Comparison of ENCODE assay signal across 21 cellular contexts in genomic region chrX:120775959-120776358, GRCh38.
DNase-seq lines count a peak whose midpoint lies in the region; ATAC-seq, FAIRE-seq and TF ChIP-seq lines count a peak whose summit lies in the region.
"Had no signal": no experiment of that assay in that cellular context is flagged by ENCODE, and none has a peak within 500 bp of the region (broad histone marks: within the 10 kb centered on the region; RNA-seq: fewer than 3 reads in every experiment).

No MANE protein-coding gene starts in this region.

- H3K9me2 ChIP-seq in OCI-LY7 (ENCODE audit: insufficient read depth, low read length) = no peaks in the 10 kb centered on the region

- H3K9me3 Mint-ChIP-seq in chondrocyte (ENCODE audit: low read depth) = peaks cover 3% of the 10 kb centered on the region
- H3K9me3 Mint-ChIP-seq: CD4-positive, CD25-positive, alpha-beta regulatory T cell; CD8-positive, alpha-beta T cell; HFFc6 had no signal

- no peak overlapping the region for H3K27ac ChIP-seq in OCI-LY7 (ENCODE audit: low read depth, low read length, poor library complexity, severe bottlenecking)
- H3K27ac ChIP-seq: 22Rv1, BLaER1, C4-2B had no signal

- no peaks in the 10 kb centered on the region for H3K36me3 Mint-ChIP-seq in chondrocyte (ENCODE audit: low read depth)
- H3K36me3 Mint-ChIP-seq: CD4-positive, CD25-positive, alpha-beta regulatory T cell; CD8-positive, alpha-beta T cell had no signal

- H3K27me3 Mint-ChIP-seq in chondrocyte (ENCODE audit: low read depth) = no peaks in the 10 kb centered on the region
- H3K27me3 Mint-ChIP-seq: B cell had no signal

- H3K9me3 ChIP-seq in OCI-LY7 (ENCODE audit: low read length) = no peaks in the 10 kb centered on the region
- H3K9me3 ChIP-seq: Caco-2, HAP-1 had no signal

- TF ChIP-seq CTCF in OCI-LY7 (conservative IDR thresholded peaks at IDR 0.05; ENCODE audit: low read length) = no peak
- TF ChIP-seq CTCF in chondrocyte (IDR thresholded peaks at IDR 0.05) = no peak

- FAIRE-seq in GM12891 (lab: Jason Lieb, UNC) = peak; percentile 71
- FAIRE-seq: A204.1, G401.6, H54 had no signal

- POLR2A ChIA-PET in OCI-LY7 (lab: Charles Lee) = interaction anchor here (0.7 kb wide), 1 partner anchor 119 kb away, joined by 3 read pairs; no protein-coding TSS in a partner anchor

- 0 out of 2 replicates have a peak overlapping the region, but pooled peaks have one; percentile 3 for H3K4me2 ChIP-seq in OCI-LY7 (ENCODE audit: low read length)
- H3K4me2 ChIP-seq: BLaER1 had no signal

- no peak overlapping the region for H3K4me3 ChIP-seq in OCI-LY7 (ENCODE audit: low read depth, low read length, poor library complexity, severe bottlenecking)
- H3K4me3 ChIP-seq: BLaER1, HAP-1 had no signal

- peak overlapping the region; percentile 25; the same call in 1 of the 2 replicates for H2AFZ ChIP-seq in OCI-LY7 (ENCODE audit: low read length)

- no peak for ATAC-seq in activated CD4-positive, CD25-positive, alpha-beta regulatory T cell treated with anti-CD3 and anti-CD28 coated beads, Interleukin-2, amount 50 U/mL, for 24 hours
- ATAC-seq: CD8-positive, alpha-beta T cell had no signal

- no peak for DNase-seq in GM12891 (ENCODE audit: insufficient read length, low spot score)
- DNase-seq in MV-4-11 (lab: John Stamatoyannopoulos, UW) = peak; percentile 60
- DNase-seq in OCI-LY7 (ENCODE audit: low spot score) = no peak
- DNase-seq in stimulated activated CD4-positive, alpha-beta T cell treated with anti-CD3 and anti-CD28 coated beads, Interleukin-4, amount 100 ng/mL, for 24 hours = no peak
- no peak for DNase-seq in chondrocyte (ENCODE audit: low spot score)
- DNase-seq: Caco-2; CD4-positive, CD25-positive, alpha-beta regulatory T cell; CD8-positive, alpha-beta T cell; DMS153; DND-41; GOT3; HFFc6 had no signal

- no peaks in the 10 kb centered on the region for H3K4me1 Mint-ChIP-seq in chondrocyte (ENCODE audit: low read depth)
- H3K4me1 Mint-ChIP-seq: CD4-positive, CD25-positive, alpha-beta regulatory T cell had no signal

- H3K4me3 Mint-ChIP-seq in chondrocyte (ENCODE audit: unreplicated experiment) = no peak overlapping the region
- H3K4me3 Mint-ChIP-seq: B cell; CD4-positive, CD25-positive, alpha-beta regulatory T cell; CD8-positive, alpha-beta T cell; HFFc6 had no signal

- peaks cover 10% of the 10 kb centered on the region for H3K4me1 ChIP-seq in OCI-LY7 (ENCODE audit: insufficient read depth, low read length, poor library complexity, severe bottlenecking)
- H3K4me1 ChIP-seq: Caco-2, HAP-1 had no signal

- intact Hi-C loops in OCI-LY7 (cut with micrococcal nuclease; ENCODE audit: unreplicated experiment) = no loop called here

- H3K27ac Mint-ChIP-seq in chondrocyte (ENCODE audit: unreplicated experiment) = no peak overlapping the region
- H3K27ac Mint-ChIP-seq: B cell; CD4-positive, CD25-positive, alpha-beta regulatory T cell; CD8-positive, alpha-beta T cell; HFFc6 had no signal

- peaks cover 6% of the 10 kb centered on the region; the same call in 1 of the 2 replicates for H3K36me3 ChIP-seq in OCI-LY7 (ENCODE audit: insufficient read depth, low read length)
- H3K36me3 ChIP-seq: BLaER1, HAP-1 had no signal

- no peaks in the 10 kb centered on the region for H4K20me1 ChIP-seq in OCI-LY7 (ENCODE audit: insufficient read depth, low read length)
- H4K20me1 ChIP-seq: BLaER1 had no signal

- no peak for TF ChIP-seq POLR2A in GM12891 (IDR thresholded peaks at IDR 0.05; ENCODE audit: low read depth, low read length)

- CTCF ChIA-PET in OCI-LY7 (lab: Charles Lee; ENCODE audit: unreplicated experiment) = no interaction called here

- H3K79me2 ChIP-seq in OCI-LY7 (ENCODE audit: insufficient read depth, low read depth, low read length) = no peaks in the 10 kb centered on the region

- no TSS peak for BruUV-seq in OCI-LY7 (replicated peaks; lab: Mats Ljungman, UMichigan)

TF ChIP-seq in GM12891, 5 proteins besides CTCF, POLR2A, EP300 and RAD21:
- TF ChIP-seq TAF1 (IDR thresholded peaks at IDR 0.05; ENCODE audit: low read depth, low read length) (no peak), POLR2AphosphoS5 (IDR thresholded peaks at IDR 0.05; ENCODE audit: low read depth, low read length) (no peak), POU2F2 (IDR thresholded peaks at IDR 0.05; ENCODE audit: low read depth, low read length) (no peak), PAX5 (IDR thresholded peaks at IDR 0.05; ENCODE audit: insufficient read depth, low read length, severe bottlenecking) (no peak), SPI1 (IDR thresholded peaks at IDR 0.05; ENCODE audit: low read depth, low read length) (no peak)
